ENCODE assay signal across 24 cellular contexts in the genomic region with DNA sequence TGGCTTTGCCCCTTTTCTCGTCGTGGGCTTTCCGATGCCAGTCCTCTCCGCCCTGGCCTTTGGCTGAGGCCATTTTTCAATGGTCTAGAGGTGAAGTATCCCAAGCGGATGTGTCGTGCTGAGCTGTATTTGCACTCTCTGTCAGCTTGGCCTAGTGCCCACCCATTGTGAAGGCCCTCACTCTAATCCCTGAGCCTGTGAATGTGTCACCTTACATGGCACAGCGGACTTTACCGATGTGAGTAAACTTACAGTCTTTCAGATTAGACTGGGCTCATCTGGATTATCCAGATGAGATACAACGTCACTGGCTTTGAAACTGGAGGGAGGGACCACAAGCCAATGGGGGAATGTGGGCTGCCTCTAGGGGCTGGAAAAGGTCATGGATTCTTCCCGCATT.
DNase-seq lines count a peak whose midpoint lies in the region; ATAC-seq and TF ChIP-seq lines count a peak whose summit lies in the region.
"Had no signal": no experiment of that assay in that cellular context is flagged by ENCODE, and none has a peak within 500 bp of the region (broad histone marks: within the 10 kb centered on the region; RNA-seq: fewer than 3 reads in every experiment).

No MANE protein-coding gene starts in this region.

- no peaks in the 10 kb centered on the region for H3K4me1 Mint-ChIP-seq in MCF 10A (ENCODE audit: insufficient read depth, unreplicated experiment)
- H3K4me1 Mint-ChIP-seq: CD4-positive, CD25-positive, alpha-beta regulatory T cell; IgD-negative memory B cell had no signal

- in situ Hi-C loops in mammary epithelial cell (cut with MboI; ENCODE audit: low sequenced_read_pairs in 2 of 2) = no loop called here

- peaks cover 3 to 4% of the 10 kb centered on the region in 2 donors for H3K9me3 ChIP-seq in breast epithelium
- no peaks in the 10 kb centered on the region for H3K9me3 ChIP-seq in mammary epithelial cell (replicated peaks; ENCODE audit: insufficient read depth, low read length)
- no peaks in the 10 kb centered on the region for H3K9me3 ChIP-seq in mesodermal cell (ENCODE audit: control insufficient read depth, low read length)
- no peaks in the 10 kb centered on the region for H3K9me3 ChIP-seq in psoas muscle
- H3K9me3 ChIP-seq: BLaER1, Peyer's patch, SJCRH30 had no signal

- peaks cover 19% of the 10 kb centered on the region for H3K9me3 Mint-ChIP-seq in MCF 10A (ENCODE audit: unreplicated experiment)

- H3K36me3 ChIP-seq in breast epithelium = no peaks in the 10 kb centered on the region
- H3K36me3 ChIP-seq in mammary epithelial cell (ENCODE audit: insufficient read depth, low read length) = no peaks in the 10 kb centered on the region
- no peaks in the 10 kb centered on the region for H3K36me3 ChIP-seq in mesodermal cell (ENCODE audit: control insufficient read depth, insufficient read depth, low read length)
- no peaks in the 10 kb centered on the region for H3K36me3 ChIP-seq in psoas muscle (ENCODE audit: insufficient read depth in 1 of 2, low read depth in 1 of 2)
- H3K36me3 ChIP-seq: BLaER1, Peyer's patch, SJCRH30 had no signal

- CTCF ChIA-PET in MCF 10A (lab: Yijun Ruan, JAX) = interaction anchor here (0.6 kb wide), 1 partner anchor 88 kb away, joined by 3 read pairs; no protein-coding TSS in a partner anchor
- CTCF ChIA-PET in mammary epithelial cell (lab: Charles Lee; ENCODE audit: low non-redundant PET) = no interaction called here

- no peaks in the 10 kb centered on the region for H4K20me1 ChIP-seq in mammary epithelial cell (ENCODE audit: insufficient read depth, low read length)
- H4K20me1 ChIP-seq: BLaER1 had no signal

- WGBS in mammary epithelial cell (ENCODE audit: low coverage, missing lambda C conversion rate) = 98% methylated on average over 5 of the region's 10 CpGs
- WGBS in mesodermal cell (ENCODE audit: insufficient coverage in 2 of 2), 2 experiments = 93 to 99% methylated on average over 7 to 9 of the region's 10 CpGs
- 68 to 78% (median 76%) methylated on average over 10 of the region's 10 CpGs for WGBS in psoas muscle, 3 donors

- intact Hi-C loops in breast epithelium (cut with DNase I; ENCODE audit: low total_unique reads) = no loop called here
- intact Hi-C loops in MCF 10A (cut with micrococcal nuclease) = no loop called here
- intact Hi-C loops in mammary epithelial cell (cut with micrococcal nuclease) = loop anchor here (10.0 kb wide), 1 partner anchor 231 kb away; no protein-coding TSS in a partner anchor
- intact Hi-C loops in psoas muscle (cut with DNase I) = loop anchor here in 1 of 2 donors (5.0 kb wide), 1 partner anchor 61 kb away; no protein-coding TSS in a partner anchor

- TF ChIP-seq CTCF in breast epithelium (IDR thresholded peaks at IDR 0.05) (no peak), MCF 10A (IDR thresholded peaks at IDR 0.05; ENCODE audit: unreplicated experiment) (no peak), mammary epithelial cell (conservative IDR thresholded peaks at IDR 0.05 in 1 of 2, IDR thresholded peaks at IDR 0.05 in 1 of 2; ENCODE audit: extremely low read depth in 1 of 2, insufficient read depth in 1 of 2, low read depth in 1 of 2, low read length in 2 of 2) (no peak), psoas muscle (IDR thresholded peaks at IDR 0.05) (no peak)

- POLR2A ChIA-PET in MCF 10A (lab: Yijun Ruan, JAX) = no interaction called here

- ATAC-seq in psoas muscle (no peak), HG03045 (IDR thresholded peaks at IDR 0.05; ENCODE audit: unreplicated experiment) (no peak)
- ATAC-seq: SK-N-SH treated with all-trans-retinoic acid at 6 μM for 48 hours had no signal

- no peak overlapping the region for H3K4me2 ChIP-seq in mammary epithelial cell (ENCODE audit: insufficient read depth, low read depth, low read length)
- H3K4me2 ChIP-seq: BLaER1, KMS-11 had no signal

- H3K27me3 ChIP-seq in breast epithelium (no peaks in the 10 kb centered on the region), mammary epithelial cell (ENCODE audit: insufficient read depth, low read length) (no peaks in the 10 kb centered on the region), psoas muscle (ENCODE audit: insufficient read depth in 3 of 3, low read length in 2 of 3) (no peaks in the 10 kb centered on the region)
- H3K27me3 ChIP-seq: BLaER1, Peyer's patch, SJCRH30 had no signal

- H3K36me3 Mint-ChIP-seq in MCF 10A (ENCODE audit: insufficient read depth, unreplicated experiment) = no peaks in the 10 kb centered on the region
- H3K36me3 Mint-ChIP-seq: CD4-positive, CD25-positive, alpha-beta regulatory T cell; IgD-negative memory B cell had no signal

- H3K4me3 ChIP-seq in breast epithelium (no peak overlapping the region), mammary epithelial cell (replicated peaks in 1 of 3; ENCODE audit: insufficient read depth in 1 of 3, low read depth in 2 of 3, low read length in 3 of 3) (no peak overlapping the region), mesodermal cell (ENCODE audit: extremely low read depth, insufficient read depth, low read length, poor library complexity, severe bottlenecking) (no peak overlapping the region), psoas muscle (no peak overlapping the region)
- H3K4me3 ChIP-seq: BLaER1, Peyer's patch, SJCRH30 had no signal

- no peak for DNase-seq in breast epithelium (ENCODE audit: low spot score in 2 of 2)
- DNase-seq in MCF 10A (ENCODE audit: unreplicated experiment) = no peak
- DNase-seq in mammary epithelial cell = no peak
- DNase-seq in psoas muscle = no peak
- DNase-seq in ureter (ENCODE audit: low spot score) = no peak
- DNase-seq in nucleus accumbens (lab: John Stamatoyannopoulos, UW) = no peak
- DNase-seq: CD4-positive, CD25-positive, alpha-beta regulatory T cell; DMS153; DND-41; NCI-H1048; NCI-H1694; NCI-H2081; NCI-H2227 treated with DMSO at 0.1 percent for 48 hours; NCI-H526 treated with DMSO at 0.1 percent for 48 hours; OCI-M1; Peyer's patch; SJCRH30 had no signal

- H3K27ac ChIP-seq in breast epithelium (peak overlapping the region; percentile 13 to 40), mammary epithelial cell (ENCODE audit: insufficient read depth, low read depth, low read length) (no peak overlapping the region), mesodermal cell (ENCODE audit: low read depth, low read length, severe bottlenecking) (peak overlapping the region; percentile 16), psoas muscle (peak overlapping the region; percentile 54)
- H3K27ac ChIP-seq: BLaER1, HL-60, KMS-11, Peyer's patch, SJCRH30 had no signal

- H3K9ac ChIP-seq in mammary epithelial cell (ENCODE audit: insufficient read depth, low read length) = no peak overlapping the region
- H3K9ac ChIP-seq: BLaER1, KMS-11 had no signal

- no peaks in the 10 kb centered on the region for H3K79me2 ChIP-seq in mammary epithelial cell (ENCODE audit: insufficient read depth, low read length)

- dilution Hi-C loops in mammary epithelial cell (cut with HindIII; ENCODE audit: low sequenced_read_pairs) = no loop called here

- H3K27me3 Mint-ChIP-seq in MCF 10A (ENCODE audit: insufficient read depth, unreplicated experiment) = no peaks in the 10 kb centered on the region
- H3K27me3 Mint-ChIP-seq: CD4-positive, CD25-positive, alpha-beta regulatory T cell; IgD-negative memory B cell had no signal

- no peak for TF ChIP-seq POLR2A in breast epithelium (IDR thresholded peaks at IDR 0.05)

- H3K27ac Mint-ChIP-seq in MCF 10A (ENCODE audit: low read depth, unreplicated experiment) = no peak overlapping the region
- H3K27ac Mint-ChIP-seq: CD4-positive, CD25-positive, alpha-beta regulatory T cell; IgD-negative memory B cell had no signal

- H2AFZ ChIP-seq in mammary epithelial cell (ENCODE audit: low read depth, low read length) = peak overlapping the region; percentile 71

- H3K4me3 Mint-ChIP-seq in MCF 10A (ENCODE audit: unreplicated experiment) = no peak overlapping the region
- H3K4me3 Mint-ChIP-seq: CD4-positive, CD25-positive, alpha-beta regulatory T cell had no signal

- BruUV-seq in MCF 10A (replicated peaks; lab: Mats Ljungman, UMichigan) (no TSS peak), mammary epithelial cell (replicated peaks; lab: Mats Ljungman, UMichigan) (no TSS peak)

- H3K4me1 ChIP-seq in breast epithelium (no peaks in the 10 kb centered on the region), mammary epithelial cell (ENCODE audit: insufficient read depth, low read length) (no peaks in the 10 kb centered on the region), mesodermal cell (ENCODE audit: control insufficient read depth, insufficient read depth, low read length, poor library complexity, severe bottlenecking) (peaks cover 1% of the 10 kb centered on the region), psoas muscle (peaks cover 18% of the 10 kb centered on the region)
- H3K4me1 ChIP-seq: BLaER1, Peyer's patch, SJCRH30 had no signal
